ENCODE assay signal across 1 cellular context in genomic region chr10:35218339-35218955, GRCh38.
TF ChIP-seq lines count a peak whose summit lies in the region.

No MANE protein-coding gene starts in this region.

TF ChIP-seq in HEK293, 187 proteins besides CTCF, POLR2A, EP300 and RAD21 (continued from another document):
- TF ChIP-seq ZBTB6 (tag by site-specific recombination; IDR thresholded peaks at IDR 0.05) (peak; percentile 76; the same call in 1 of the 2 replicates), PRDM6 (tag by site-specific recombination; IDR thresholded peaks at IDR 0.05) (0 out of 2 replicates have a peak, but pooled peaks have one; percentile 19), ZNF335 (tag by site-specific recombination; conservative IDR thresholded peaks at IDR 0.05) (no peak), FEZF1 (tag by site-specific recombination; IDR thresholded peaks at IDR 0.05) (peak; percentile 54), GLIS1 (tag by site-specific recombination; IDR thresholded peaks at IDR 0.05) (peak; percentile 55), ZNF660 (tag by site-specific recombination; IDR thresholded peaks at IDR 0.05) (0 out of 2 replicates have a peak, but pooled peaks have one; percentile 29)
